Comparison of ENCODE assay signal across 19 cellular contexts in the genomic region with DNA sequence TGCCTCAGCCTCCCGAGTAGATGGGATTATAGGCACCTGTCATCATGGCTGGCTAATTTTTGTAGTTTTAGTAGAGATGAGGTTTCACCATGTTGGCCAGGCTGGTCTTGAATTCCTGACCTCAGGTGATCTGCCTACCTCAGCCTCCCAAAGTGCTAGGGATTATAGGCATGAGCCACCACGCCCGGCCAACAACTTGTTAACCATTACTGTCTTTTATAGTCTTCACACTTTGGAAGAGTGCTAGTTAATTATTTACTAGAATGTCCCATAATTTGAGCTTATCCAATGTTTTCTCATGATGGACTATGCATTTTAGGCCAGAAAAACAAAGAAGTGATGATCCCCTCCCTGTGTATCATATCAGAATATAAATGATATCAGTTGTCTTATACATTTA.
"Had no signal": no experiment of that assay in that cellular context is flagged by ENCODE, and none has a peak within 500 bp of the region (broad histone marks: within the 10 kb centered on the region; RNA-seq: fewer than 3 reads in every experiment).

No MANE protein-coding gene starts in this region.

- FAIRE-seq: endothelial cell of umbilical vein, frontal cortex, islet of Langerhans had no signal

- H3K36me3 ChIP-seq: heart left ventricle, ovary, suprapubic skin, thyroid gland, upper lobe of left lung, uterus had no signal

- H3K4me3 ChIP-seq: heart left ventricle, ovary, smooth muscle cell, suprapubic skin, thyroid gland, upper lobe of left lung, uterus had no signal

- H3K9me3 ChIP-seq: ovary, suprapubic skin, thyroid gland, upper lobe of left lung, uterus had no signal

- DNase-seq: heart left ventricle; hypothalamus; left cardiac atrium; mesendoderm; natural killer cell; nucleus accumbens; ovary; right cardiac atrium; stimulated activated CD4-positive, alpha-beta T cell treated with anti-CD3 and anti-CD28 coated beads, Interleukin-2, amount 100 ng/mL, for 48 hours; stimulated activated naive CD8-positive, alpha-beta T cell treated with anti-CD3 and anti-CD28 coated beads, Interleukin-15, Interleukin-2, amounts not matched to agents 100 U/mL and 50 U/mL, for 24 hours; thyroid gland; upper lobe of left lung; uterus had no signal

- H3K27ac ChIP-seq: heart left ventricle, ovary, suprapubic skin, thyroid gland, upper lobe of left lung, uterus had no signal

- H3K27me3 ChIP-seq: heart left ventricle, ovary, suprapubic skin, thyroid gland, upper lobe of left lung, uterus had no signal

- H3K4me1 ChIP-seq: heart left ventricle, suprapubic skin, thyroid gland, upper lobe of left lung, uterus had no signal

- ATAC-seq: esophagus mucosa; heart left ventricle; left cardiac atrium; natural killer cell; right cardiac atrium; stimulated activated naive CD8-positive, alpha-beta T cell treated with anti-CD3 and anti-CD28 coated beads, Interleukin-15, Interleukin-2, amounts not matched to agents 100 U/mL and 50 U/mL, for 24 hours had no signal
